Comparison of ENCODE assay signal across 8 cellular contexts in the genomic region with DNA sequence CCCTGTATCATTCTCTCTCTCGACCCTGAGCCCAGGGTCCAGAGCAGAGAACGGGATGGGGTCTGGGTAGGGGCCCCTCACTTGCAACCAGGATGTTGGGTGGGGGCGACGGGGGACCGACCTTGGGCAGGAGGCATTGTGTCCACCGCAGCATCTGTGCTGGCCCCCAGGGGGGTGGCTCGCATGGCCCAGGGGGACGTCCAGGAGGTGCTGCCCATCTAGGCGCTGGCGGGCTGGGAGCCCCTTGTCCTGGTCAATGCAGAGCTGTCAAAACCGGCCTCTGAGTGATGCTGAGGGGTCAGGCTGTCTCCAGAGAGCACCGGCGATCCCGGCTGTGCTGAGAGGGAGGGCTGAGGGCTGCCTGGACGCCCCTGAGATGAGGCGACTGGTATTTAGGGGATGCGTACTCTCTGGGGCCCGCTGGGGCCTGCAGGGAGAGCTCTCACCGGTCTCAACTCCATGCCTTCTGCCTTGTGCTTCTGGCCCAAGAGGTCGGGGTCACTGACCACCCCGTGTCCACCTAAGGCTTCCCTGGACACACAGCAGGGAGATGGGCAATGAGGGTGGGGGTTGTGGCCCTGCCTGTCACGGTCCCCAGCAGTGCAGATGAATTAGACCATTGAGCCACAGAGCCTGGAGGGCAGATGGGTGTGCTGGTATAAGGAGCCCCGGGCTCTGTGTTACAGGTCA. TPM values are rescaled to one million over a fixed set of nuclear protein-coding genes. Genes with fewer than 3 reads are reported as not detected.
A peak's percentile ranks its signal among the peaks of the same experiment; 100 is the strongest.
DNase-seq lines count a peak whose midpoint lies in the region; ATAC-seq, FAIRE-seq and TF ChIP-seq lines count a peak whose summit lies in the region.

No MANE protein-coding gene starts in this region.

- no peak for TF ChIP-seq POLR2A in Peyer's patch (IDR thresholded peaks at IDR 0.05)
- no peak for TF ChIP-seq POLR2A in prostate gland (IDR thresholded peaks at IDR 0.05)
- TF ChIP-seq POLR2A in GM12892 (IDR thresholded peaks at IDR 0.05; ENCODE audit: low read depth, low read length), result no peak

- H3K9me3 ChIP-seq in Peyer's patch (no peaks in the 10 kb centered on the region), prostate gland (no peaks in the 10 kb centered on the region)
- no peaks in the 10 kb centered on the region for H3K9me3 ChIP-seq in effector memory CD4-positive, alpha-beta T cell (ENCODE audit: control insufficient read depth, low read length)

- H3K4me1 ChIP-seq in Peyer's patch (peaks cover 10 to 58% (median 19%) of the 10 kb centered on the region in 4 donors), prostate gland (replicated peaks) (peaks cover 13% of the 10 kb centered on the region)
- H3K4me1 ChIP-seq in effector memory CD4-positive, alpha-beta T cell (ENCODE audit: control insufficient read depth, insufficient read depth, low read length, poor library complexity, severe bottlenecking), result peaks cover 37% of the 10 kb centered on the region

- TF ChIP-seq CTCF in Peyer's patch (IDR thresholded peaks at IDR 0.05) (no peak), fibroblast of villous mesenchyme (IDR thresholded peaks at IDR 0.05; ENCODE audit: insufficient read depth, low read depth, low read length) (no peak), prostate gland (IDR thresholded peaks at IDR 0.05) (no peak)

- WGBS in prostate gland, result 51% methylated on average over 23 of the region's 23 CpGs

- no peak overlapping the region for H3K4me3 ChIP-seq in Peyer's patch
- H3K4me3 ChIP-seq in fibroblast of villous mesenchyme (ENCODE audit: low read depth, low read length), result peak overlapping the region; percentile 3
- no peak overlapping the region for H3K4me3 ChIP-seq in prostate gland
- no peak overlapping the region for H3K4me3 ChIP-seq in effector memory CD4-positive, alpha-beta T cell (ENCODE audit: insufficient read depth, low read depth, low read length, poor library complexity, severe bottlenecking)

- intact Hi-C loops in prostate gland (cut with DNase I), result no loop called here

- DNase-seq in ELF-1 (ENCODE audit: low read depth, low spot score) (peak; percentile 49), Peyer's patch (no peak), fibroblast of villous mesenchyme (ENCODE audit: low read depth) (no peak), prostate gland (ENCODE audit: low spot score) (no peak), GM12892 (ENCODE audit: insufficient read length) (no peak)
- DNase-seq in effector memory CD4-positive, alpha-beta T cell, result no peak

- H3K27me3 ChIP-seq in Peyer's patch (no peaks in the 10 kb centered on the region), prostate gland (replicated peaks; ENCODE audit: insufficient read depth) (no peaks in the 10 kb centered on the region)
- no peaks in the 10 kb centered on the region for H3K27me3 ChIP-seq in effector memory CD4-positive, alpha-beta T cell (replicated peaks; ENCODE audit: control insufficient read depth, insufficient read depth, low read length, poor library complexity, severe bottlenecking)

- H3K27ac ChIP-seq in Peyer's patch (peak overlapping the region; percentile 70 to 87 (median 76)), prostate gland (peak overlapping the region; percentile 77 to 83)
- no peak overlapping the region for H3K27ac ChIP-seq in effector memory CD4-positive, alpha-beta T cell (ENCODE audit: insufficient read depth, low read length, poor library complexity, severe bottlenecking)

- ATAC-seq in HG02970 (IDR thresholded peaks at IDR 0.05; ENCODE audit: low FRiP score, unreplicated experiment) (no peak), HG02885 (IDR thresholded peaks at IDR 0.05; ENCODE audit: poor library complexity, unreplicated experiment) (no peak)

- FAIRE-seq in GM12892 (lab: Jason Lieb, UNC), result no peak

- H3K36me3 ChIP-seq in Peyer's patch, result peaks cover 0 to 39% (median 0%) of the 10 kb centered on the region in 3 donors
- peaks cover 7 to 19% of the 10 kb centered on the region in 2 donors for H3K36me3 ChIP-seq in prostate gland
- peaks cover 32% of the 10 kb centered on the region for H3K36me3 ChIP-seq in effector memory CD4-positive, alpha-beta T cell (ENCODE audit: control insufficient read depth, insufficient read depth, low read length)

RNA-seq across cellular contexts. Expression of a gene that starts 8.5 kb away (rescaled TPM):
- total RNA-seq in Peyer's patch, result 1,000 to 10,000 TPM in 2 of 4 donors, 100 to 1,000 TPM in 2; 712 to 1,604 (median 941) TPM
- total RNA-seq in fibroblast of villous mesenchyme, result 985 and 1,373 TPM in 2 replicates
- 1,000 to 10,000 TPM; 1,667 to 3,369 TPM for total RNA-seq in prostate gland
- polyA plus RNA-seq in GM12892 (2012; ENCODE audit: missing spikeins), result 4,059 TPM

RNA-seq across cellular contexts. Expression of a gene that starts 13.6 kb away (rescaled TPM):
- total RNA-seq in Peyer's patch, result 10 to 100 TPM in 1 of 4 donors, 1 to 10 TPM in 2, not detected in 1; 3.1 to 16.5 (median 5.6) TPM
- total RNA-seq in fibroblast of villous mesenchyme, result not detected in 2 replicates
- total RNA-seq in prostate gland, result 1 to 10 TPM in 1 of 2 donors, under 1 TPM in 1; 0.73 to 5.9 TPM
- polyA plus RNA-seq in GM12892 (2012; ENCODE audit: missing spikeins), result 7.1 TPM

RNA-seq across cellular contexts. Expression of a gene that starts 18.1 kb away (rescaled TPM):
- total RNA-seq in Peyer's patch, result 10 to 100 TPM; 29.7 to 50.4 (median 42.2) TPM
- total RNA-seq in fibroblast of villous mesenchyme, result 82.5 and 83.8 TPM in 2 replicates
- total RNA-seq in prostate gland, result 100 to 1,000 TPM; 122 to 163 TPM
- polyA plus RNA-seq in GM12892 (2012; ENCODE audit: missing spikeins), result 11.7 TPM

RNA-seq across cellular contexts. Expression of a gene that starts 19.8 kb away (rescaled TPM):
- 100 to 1,000 TPM in 3 of 4 donors, 10 to 100 TPM in 1; 85.8 to 370 (median 245) TPM for total RNA-seq in Peyer's patch
- total RNA-seq in fibroblast of villous mesenchyme, result 60.2 and 73.4 TPM in 2 replicates
- total RNA-seq in prostate gland, result 100 to 1,000 TPM in 1 of 2 donors, 10 to 100 TPM in 1; 91.7 to 430 TPM
- polyA plus RNA-seq in GM12892 (2012; ENCODE audit: missing spikeins), result 9.9 TPM

RNA-seq across cellular contexts. Expression of a gene that starts 33.4 kb away (rescaled TPM):
- total RNA-seq in Peyer's patch (1 to 10 TPM in 2 of 4 donors, not detected in 2; 1.1 to 1.5 TPM), fibroblast of villous mesenchyme (not detected in 2 replicates), prostate gland (under 1 TPM in 1 of 2 donors, not detected in 1; 0.23 TPM)
- polyA plus RNA-seq in GM12892 (2012; ENCODE audit: missing spikeins), result 4.2 TPM
